In genomic region chr2:65063426-65063825, GRCh38 we compare ENCODE assay signal across 17 cellular contexts. TPM values are rescaled to one million over a fixed set of nuclear protein-coding genes. Genes with fewer than 3 reads are reported as not detected.
DNase-seq lines count a peak whose midpoint lies in the region; ATAC-seq and TF ChIP-seq lines count a peak whose summit lies in the region.
"Had no signal": no experiment of that assay in that cellular context is flagged by ENCODE, and none has a peak within 500 bp of the region (broad histone marks: within the 10 kb centered on the region; RNA-seq: fewer than 3 reads in every experiment).

No MANE protein-coding gene starts in this region.

- no peak overlapping the region for H3K56ac ChIP-seq in IMR-90 (ENCODE audit: extremely low read depth, insufficient read depth, low read length)

- H2BK20ac ChIP-seq in IMR-90 (ENCODE audit: low read depth, low read length): no peak overlapping the region

- POLR2A ChIA-PET in IMR-90 (lab: Charles Lee; ENCODE audit: unreplicated experiment): no interaction called here

- WGBS in IMR-90 (ENCODE audit: extremely low coverage in 2 of 2, insufficient read length in 1 of 2), 2 experiments: 41% methylated on average over 3 of the region's 8 CpGs; no CpG with 5 or more reads in 1 of the 2 experiments
- 52 to 79% (median 68%) methylated on average over 8 of the region's 8 CpGs for WGBS in stomach, 5 donors

- TF ChIP-seq POLR2A in IMR-90 (IDR thresholded peaks at IDR 0.05; ENCODE audit: low read depth, low read length) (no peak), breast epithelium (IDR thresholded peaks at IDR 0.05) (no peak), stomach (IDR thresholded peaks at IDR 0.05) (no peak)

- no peak for ATAC-seq in IMR-90 (ENCODE audit: low read depth)
- ATAC-seq in HG03159 (IDR thresholded peaks at IDR 0.05; ENCODE audit: unreplicated experiment): no peak
- ATAC-seq: activated naive CD4-positive, alpha-beta T cell treated with anti-CD3 and anti-CD28 coated beads, Interleukin-2, amount 50 U/mL, for 72 hours; body of pancreas; esophagus mucosa had no signal

- peaks cover 30% of the 10 kb centered on the region for H3K9me1 ChIP-seq in IMR-90 (ENCODE audit: insufficient read depth, low read length)

- H3K27me3 ChIP-seq in IMR-90 (ENCODE audit: control insufficient read depth, insufficient read depth, low read length) (no peaks in the 10 kb centered on the region), breast epithelium (no peaks in the 10 kb centered on the region), mucosa of stomach (ENCODE audit: control insufficient read depth, insufficient read depth, low read length) (no peaks in the 10 kb centered on the region), stomach (no peaks in the 10 kb centered on the region)
- H3K27me3 ChIP-seq: body of pancreas had no signal

- no peak overlapping the region for H3K4me3 ChIP-seq in IMR-90 (ENCODE audit: insufficient read depth, low read depth, low read length)
- no peak overlapping the region for H3K4me3 ChIP-seq in breast epithelium
- H3K4me3 ChIP-seq in mucosa of stomach (ENCODE audit: low read length): no peak overlapping the region
- H3K4me3 ChIP-seq in stomach: no peak overlapping the region
- H3K4me3 ChIP-seq: body of pancreas, thoracic aorta had no signal

- H4K20me1 ChIP-seq in IMR-90 (ENCODE audit: insufficient read depth, low read length): peaks cover 31% of the 10 kb centered on the region

- no peak overlapping the region for H2BK5ac ChIP-seq in IMR-90 (ENCODE audit: low read depth, low read length, poor library complexity, severe bottlenecking)

- H3K23ac ChIP-seq in IMR-90 (ENCODE audit: low read depth, low read length): peak overlapping the region; percentile 22; the same call in 1 of the 2 replicates

- H3K18ac ChIP-seq in IMR-90 (ENCODE audit: low read depth, low read length): no peak overlapping the region

- H2BK120ac ChIP-seq in IMR-90 (ENCODE audit: low read depth, low read length): no peak overlapping the region

- no peak for DNase-seq in IMR-90
- DNase-seq in breast epithelium (ENCODE audit: low spot score in 2 of 2): no peak
- DNase-seq in stomach: no peak
- DNase-seq in cerebellum (ENCODE audit: low spot score): no peak
- DNase-seq in activated CD4-positive, CD25-positive, alpha-beta regulatory T cell (lab: John Stamatoyannopoulos, UW): no peak
- DNase-seq in AML-193 (lab: John Stamatoyannopoulos, UW): no peak
- DNase-seq: activated CD4-positive, alpha-beta T cell treated with anti-CD3 and anti-CD28 coated beads, Interleukin-2, amount 50 U/mL, for 4 hours; body of pancreas; DMS53; NCI-H1694; NCI-H446; RPMI8226 had no signal

- in situ Hi-C loops in IMR-90 (cut with MboI; ENCODE audit: low sequenced_read_pairs): loop anchor here (25.0 kb wide), 1 partner anchor 499 kb away; no protein-coding TSS in a partner anchor

- no peak overlapping the region for H2BK15ac ChIP-seq in IMR-90 (ENCODE audit: low read depth, low read length)

- H4K8ac ChIP-seq in IMR-90 (ENCODE audit: low read depth in 2 of 2, low read length in 2 of 2): no peak overlapping the region

- peak overlapping the region; percentile 26; the same call in 1 of the 2 replicates for H3K4ac ChIP-seq in IMR-90 (ENCODE audit: low read depth, low read length)

- H3K27ac ChIP-seq in IMR-90 (ENCODE audit: insufficient read depth, low read length): no peak overlapping the region
- H3K27ac ChIP-seq in breast epithelium: peak overlapping the region; percentile 25 to 49
- H3K27ac ChIP-seq in stomach: peak overlapping the region in 3 of 5 donors; percentile 48 to 92 (median 78)

- no peak overlapping the region for H2AK9ac ChIP-seq in IMR-90 (replicated peaks; ENCODE audit: low read depth, low read length, poor library complexity)

- no TSS peak for BruUV-seq in IMR-90 (replicated peaks; lab: Mats Ljungman, UMichigan)

- H3K36me3 ChIP-seq in IMR-90 (ENCODE audit: control insufficient read depth, insufficient read depth, low read length) (peaks cover 5% of the 10 kb centered on the region), breast epithelium (no peaks in the 10 kb centered on the region), mucosa of stomach (ENCODE audit: control insufficient read depth, insufficient read depth, low read length) (no peaks in the 10 kb centered on the region), stomach (no peaks in the 10 kb centered on the region)
- H3K36me3 ChIP-seq: thoracic aorta had no signal

- H4K5ac ChIP-seq in IMR-90 (ENCODE audit: low read depth, low read length): no peak overlapping the region

- peak overlapping the region; percentile 7; the same call in 1 of the 2 replicates for H3K14ac ChIP-seq in IMR-90 (replicated peaks; ENCODE audit: low read depth, low read length)

- H3K79me1 ChIP-seq in IMR-90 (ENCODE audit: low read depth in 1 of 2, low read length in 2 of 2): peaks cover 23 to 82% of the 10 kb centered on the region in 2 experiments

- H3K9me3 ChIP-seq in IMR-90 (ENCODE audit: control insufficient read depth, insufficient read depth, low read length) (no peaks in the 10 kb centered on the region), breast epithelium (no peaks in the 10 kb centered on the region), mucosa of stomach (ENCODE audit: control insufficient read depth, low read length) (no peaks in the 10 kb centered on the region), stomach (no peaks in the 10 kb centered on the region)
- H3K9me3 ChIP-seq: body of pancreas, thoracic aorta had no signal

- H3K4me2 ChIP-seq in IMR-90 (ENCODE audit: low read depth, low read length): peak overlapping the region; percentile 3; the same call in 1 of the 2 replicates

- H2AFZ ChIP-seq in IMR-90 (replicated peaks; ENCODE audit: low read length, poor library complexity): no peak overlapping the region

- peak overlapping the region; percentile 10 for H2AK5ac ChIP-seq in IMR-90 (ENCODE audit: low read depth, low read length)

- H3K9ac ChIP-seq in IMR-90 (ENCODE audit: low read depth, low read length) (no peak overlapping the region), mucosa of stomach (ENCODE audit: low read length) (peak overlapping the region; percentile 11)

- H3K4me1 ChIP-seq in IMR-90 (ENCODE audit: control insufficient read depth, insufficient read depth, low read length) (peaks cover 18% of the 10 kb centered on the region), breast epithelium (peaks cover 5 to 25% of the 10 kb centered on the region in 2 donors), mucosa of stomach (ENCODE audit: control insufficient read depth, insufficient read depth, low read length) (peaks cover 29% of the 10 kb centered on the region), stomach (peaks cover 46 to 95% (median 79%) of the 10 kb centered on the region in 4 donors)

- no peak for TF ChIP-seq EP300 in stomach (IDR thresholded peaks at IDR 0.05)

- CTCF ChIA-PET in IMR-90 (lab: Yijun Ruan, JAX): interaction anchor here (0.6 kb wide), 1 partner anchor 1184 kb away, joined by 4 read pairs; no protein-coding TSS in a partner anchor

- H4K91ac ChIP-seq in IMR-90 (ENCODE audit: insufficient read depth, low read depth, low read length): no peak overlapping the region

- no peak for TF ChIP-seq CTCF in IMR-90 (conservative IDR thresholded peaks at IDR 0.05; ENCODE audit: low read depth, low read length)
- no peak for TF ChIP-seq CTCF in breast epithelium (IDR thresholded peaks at IDR 0.05)
- TF ChIP-seq CTCF in stomach (IDR thresholded peaks at IDR 0.05): no peak

- TF ChIP-seq RAD21 in IMR-90 (IDR thresholded peaks at IDR 0.05; ENCODE audit: low read length): no peak

- dilution Hi-C loops in IMR-90 (cut with HindIII; ENCODE audit: low sequenced_read_pairs, unreplicated experiment): no loop called here

- intact Hi-C loops in IMR-90 (cut with micrococcal nuclease) (loop anchor here (10.0 kb wide), 1 partner anchor 371 kb away; the partner anchor contains the start of gene SPRED2), breast epithelium (cut with DNase I; ENCODE audit: low total_unique reads) (no loop called here), stomach (cut with DNase I; ENCODE audit: low total_unique reads) (no loop called here)

TF ChIP-seq in IMR-90, 13 proteins besides CTCF, POLR2A, EP300 and RAD21:
- TF ChIP-seq RFX5 (IDR thresholded peaks at IDR 0.05; ENCODE audit: low read depth, low read length) (no peak), USF2 (IDR thresholded peaks at IDR 0.05; ENCODE audit: low read depth, low read length) (no peak), RCOR1 (IDR thresholded peaks at IDR 0.05; ENCODE audit: insufficient replicate concordance, low read length) (no peak)

RNA-seq across cellular contexts. Expression of gene CEP68, which starts 7.2 kb away (rescaled TPM):
- total RNA-seq in IMR-90 (2012; rRNA removed): 5.3 and 5.6 TPM in 2 replicates
- polyA plus RNA-seq in IMR-90 (2012; rRNA removed): 5.5 TPM in 2 replicates
- 3.8 and 5.6 TPM in 2 replicates for polyA plus RNA-seq in IMR-90 (2012; cell fraction: cytosol; rRNA removed)
- polyA plus RNA-seq in IMR-90 (2012; cell fraction: nucleus; rRNA removed; ENCODE audit: low replicate concordance): 8.2 and 8.7 TPM in 2 replicates
- total RNA-seq in breast epithelium: 10 to 100 TPM; 23.3 to 32.2 (median 25.0) TPM
- total RNA-seq in stomach: 10 to 100 TPM; 13.6 to 39.7 (median 25.8) TPM
- polyA plus RNA-seq in stomach: 1 to 10 TPM; 4.8 to 5.4 (median 4.9) TPM
- 40.0 TPM for total RNA-seq in cerebellum
